ENCODE assay signal across 21 cellular contexts in genomic region chr4:95209942-95210341, GRCh38.
"Had no signal": no experiment of that assay in that cellular context is flagged by ENCODE, and none has a peak within 500 bp of the region (broad histone marks: within the 10 kb centered on the region; RNA-seq: fewer than 3 reads in every experiment).

No MANE protein-coding gene starts in this region.

- ATAC-seq: gastroesophageal sphincter; left colon; natural killer cell; right lobe of liver; stimulated activated memory B cell treated with anti-CD40 and anti-IgM and Interleukin-4, amounts not matched to agents 10 μg/mL and 1 μg/mL and 100 μg/mL, for 72 hours had no signal

- H3K27ac ChIP-seq: epithelial cell of prostate, esophagus squamous epithelium, gastroesophageal sphincter, neural progenitor cell, ovary, right lobe of liver, spleen, stomach, thyroid gland had no signal

- DNase-seq: effector memory CD4-positive, alpha-beta T cell; esophagus squamous epithelium; foreskin fibroblast; glutamatergic neuron; kidney; left colon; natural killer cell; nucleus accumbens; ovary; right lobe of liver; spleen; stimulated activated CD4-positive, alpha-beta T cell treated with anti-CD3 and anti-CD28 coated beads, Interleukin-15, amount 100 ng/mL, for 24 hours; stimulated activated CD4-positive, alpha-beta T cell treated with anti-CD3 and anti-CD28 coated beads, Interleukin-1b, Interleukin-23, amount 100 ng/mL, for 48 hours; stimulated activated CD4-positive, alpha-beta T cell treated with anti-CD3 and anti-CD28 coated beads, Interleukin-4, amount 100 ng/mL, for 24 hours; stomach; substantia nigra; thyroid gland had no signal

- H3K4me3 ChIP-seq: esophagus squamous epithelium, gastroesophageal sphincter, neural progenitor cell, ovary, right lobe of liver, spleen, stomach, thyroid gland had no signal

- H3K27me3 ChIP-seq: gastroesophageal sphincter, neural progenitor cell, ovary, right lobe of liver, spleen, stomach, thyroid gland had no signal

- H3K4me1 ChIP-seq: esophagus squamous epithelium, gastroesophageal sphincter, right lobe of liver, thyroid gland had no signal

- H3K36me3 ChIP-seq: esophagus squamous epithelium, gastroesophageal sphincter, neural progenitor cell, ovary, right lobe of liver, spleen, stomach, thyroid gland had no signal

- H3K9me3 ChIP-seq: esophagus squamous epithelium, gastroesophageal sphincter, ovary, right lobe of liver, spleen, stomach, thyroid gland had no signal
